Comparison of ENCODE assay signal across 26 cellular contexts in the genomic region with DNA sequence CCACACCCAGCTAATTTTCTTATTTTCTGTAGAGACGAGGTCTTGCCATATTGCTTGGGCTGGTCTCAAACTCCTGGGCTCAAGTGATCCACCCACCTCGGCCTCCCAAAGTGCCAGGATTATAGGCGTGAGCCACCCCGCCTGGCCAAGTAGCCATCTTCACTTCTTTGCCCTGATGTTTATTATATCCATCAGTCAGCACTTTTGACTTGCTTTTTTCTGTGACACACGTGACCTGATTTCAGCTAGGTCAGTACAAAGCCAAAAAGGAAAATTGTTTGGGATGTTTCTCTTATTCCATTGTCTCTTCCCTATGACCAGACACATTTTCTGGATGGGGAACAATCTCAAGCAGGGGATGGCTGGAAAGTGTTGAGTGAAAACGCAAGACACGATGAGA. TPM values are rescaled to one million over a fixed set of nuclear protein-coding genes. Genes with fewer than 3 reads are reported as not detected.
"Had no signal": no experiment of that assay in that cellular context is flagged by ENCODE, and none has a peak within 500 bp of the region (broad histone marks: within the 10 kb centered on the region; RNA-seq: fewer than 3 reads in every experiment).

No MANE protein-coding gene starts in this region.

- H3K4me3 ChIP-seq: neural progenitor cell, ovary, psoas muscle, right lobe of liver, sigmoid colon, stomach, thoracic aorta, thyroid gland, tibial nerve, upper lobe of left lung, vagina had no signal

- ATAC-seq: natural killer cell; psoas muscle; right cardiac atrium; right lobe of liver; stimulated activated effector memory CD8-positive, alpha-beta T cell treated with anti-CD3 and anti-CD28 coated beads, Interleukin-12 subunit alpha, Interleukin-12 subunit beta, amount 100 ng/mL, for 72 hours; stimulated activated naive B cell treated with anti-CD40 and anti-IgM and Interleukin-4, amounts not matched to agents 10 μg/mL and 1 μg/mL and 100 μg/mL, for 72 hours had no signal

- H3K27ac ChIP-seq: neural progenitor cell, ovary, parathyroid adenoma, psoas muscle, right lobe of liver, sigmoid colon, stomach, thoracic aorta, thyroid gland, tibial nerve, upper lobe of left lung, vagina had no signal

- H3K9ac ChIP-seq: neural progenitor cell, parathyroid adenoma had no signal

- FAIRE-seq: small intestine, urothelium cell line had no signal

- H3K36me3 ChIP-seq: neural progenitor cell, ovary, right lobe of liver, sigmoid colon, stomach, thoracic aorta, thyroid gland, tibial nerve, upper lobe of left lung, vagina had no signal

- H2AFZ ChIP-seq: neural progenitor cell, parathyroid adenoma had no signal

- H3K9me3 ChIP-seq: ovary, psoas muscle, right lobe of liver, sigmoid colon, stomach, thoracic aorta, thyroid gland, tibial nerve, upper lobe of left lung, vagina had no signal

- H3K27me3 ChIP-seq: neural progenitor cell, ovary, right lobe of liver, sigmoid colon, stomach, thyroid gland, tibial nerve, upper lobe of left lung, vagina had no signal

- H3K4me1 ChIP-seq: parathyroid adenoma, psoas muscle, right lobe of liver, sigmoid colon, stomach, thyroid gland, tibial nerve, upper lobe of left lung, vagina had no signal

- H3K4me2 ChIP-seq: neural progenitor cell had no signal

- DNase-seq: natural killer cell; occipital lobe; ovary; posterior cingulate gyrus; psoas muscle; right cardiac atrium; right lobe of liver; sigmoid colon; small intestine; stimulated activated CD4-positive, alpha-beta T cell treated with anti-CD3 and anti-CD28 coated beads, Interleukin-15, amount 100 ng/mL, for 24 hours; stimulated activated CD4-positive, alpha-beta T cell treated with anti-CD3 and anti-CD28 coated beads, Interleukin-2, amount 100 ng/mL, for 24 hours; stimulated activated CD4-positive, alpha-beta T cell treated with anti-CD3 and anti-CD28 coated beads, Interleukin-2, amount 100 ng/mL, for 48 hours; stimulated activated CD4-positive, alpha-beta T cell treated with anti-CD3 and anti-CD28 coated beads, Interleukin-4, amount 100 ng/mL, for 24 hours; stimulated activated naive B cell treated with anti-CD40 and anti-IgM and Interleukin-4, amounts not matched to agents 10 μg/mL and 1 μg/mL and 100 μg/mL, for 72 hours; stimulated activated naive CD4-positive, alpha-beta T cell treated with Interleukin-2 at 50 U/mL for 16 hours; stomach; thyroid gland; trophoblast cell; upper lobe of left lung had no signal

- H3K79me2 ChIP-seq: parathyroid adenoma had no signal

RNA-seq across cellular contexts. Expression of gene MID1, which starts 45.3 kb away (rescaled TPM):
- total RNA-seq: natural killer cell had no signal
